In genomic region chrX:54530358-54530900, GRCh38 we compare ENCODE assay signal across 8 cellular contexts. TPM values are rescaled to one million over a fixed set of nuclear protein-coding genes. Genes with fewer than 3 reads are reported as not detected.
DNase-seq lines count a peak whose midpoint lies in the region; ATAC-seq and TF ChIP-seq lines count a peak whose summit lies in the region.

No MANE protein-coding gene starts in this region.

- H3K36me3 ChIP-seq in iPS DF 6.9 (ENCODE audit: control insufficient read depth, insufficient read depth, low read length): no peaks in the 10 kb centered on the region; the same call in 1 of the 2 replicates

- no CpG with 5 or more reads among the region's 21 CpGs for WGBS in iPS DF 6.9 (ENCODE audit: insufficient coverage, insufficient read length)

- H3K4me1 Mint-ChIP-seq in activated naive CD4-positive, alpha-beta T cell treated with anti-CD3 and anti-CD28 coated beads, Interleukin-2, amount 50 U/mL, for 24 hours: peaks cover 40% of the 10 kb centered on the region

- H3K36me3 Mint-ChIP-seq in activated naive CD4-positive, alpha-beta T cell treated with anti-CD3 and anti-CD28 coated beads, Interleukin-2, amount 50 U/mL, for 24 hours: peaks cover 16% of the 10 kb centered on the region

- H3K27ac ChIP-seq in AG04450 (ENCODE audit: low read depth, low read length) (peak overlapping the region; percentile 52), iPS DF 6.9 (ENCODE audit: low read length) (no peak overlapping the region)

- no peak for TF ChIP-seq CTCF in AG04450 (IDR thresholded peaks at IDR 0.05; ENCODE audit: low read depth, low read length)

- peak overlapping the region; percentile 95 for H3K27ac Mint-ChIP-seq in activated naive CD4-positive, alpha-beta T cell treated with anti-CD3 and anti-CD28 coated beads, Interleukin-2, amount 50 U/mL, for 24 hours

- H3K27me3 ChIP-seq in AG04450 (ENCODE audit: control insufficient read depth, insufficient read depth, low read length) (no peaks in the 10 kb centered on the region), iPS DF 6.9 (ENCODE audit: control insufficient read depth, insufficient read depth, low read length) (no peaks in the 10 kb centered on the region)

- H3K9me3 Mint-ChIP-seq in activated naive CD4-positive, alpha-beta T cell treated with anti-CD3 and anti-CD28 coated beads, Interleukin-2, amount 50 U/mL, for 24 hours: no peaks in the 10 kb centered on the region

- H3K4me3 Mint-ChIP-seq in activated naive CD4-positive, alpha-beta T cell treated with anti-CD3 and anti-CD28 coated beads, Interleukin-2, amount 50 U/mL, for 24 hours: peak overlapping the region; percentile 96

- ATAC-seq in GM19035 (IDR thresholded peaks at IDR 0.05; ENCODE audit: unreplicated experiment) (peak; percentile 39), HG03439 (IDR thresholded peaks at IDR 0.05; ENCODE audit: unreplicated experiment) (peak; percentile 27)

- H3K27me3 Mint-ChIP-seq in activated naive CD4-positive, alpha-beta T cell treated with anti-CD3 and anti-CD28 coated beads, Interleukin-2, amount 50 U/mL, for 24 hours: no peaks in the 10 kb centered on the region

- CTCF ChIA-PET in AG04450 (lab: Charles Lee): interaction anchor here (0.5 kb wide), 1 partner anchor 542 kb away, joined by 3 read pairs; no protein-coding TSS in a partner anchor

- H3K4me3 ChIP-seq in AG04450 (ENCODE audit: low read depth, low read length) (peak overlapping the region; percentile 83), iPS DF 6.9 (ENCODE audit: low read length) (peak overlapping the region; percentile 86)

- POLR2A ChIA-PET in AG04450 (lab: Yijun Ruan, JAX): interaction anchor here (1.1 to 1.7 kb wide), 5 partner anchors 26 to 487 kb away, joined by 3 to 7 read pairs (median 5); partner anchors contain the start of gene TSR2

- DNase-seq in AG04450 (ENCODE audit: low read depth, low spot score): no peak
- no peak for DNase-seq in iPS DF 6.9 (ENCODE audit: low read depth, low spot score)
- DNase-seq in stimulated activated CD4-positive, alpha-beta T cell treated with anti-CD3 and anti-CD28 coated beads, Interleukin-15, amount 100 ng/mL, for 24 hours: peak; percentile 5
- DNase-seq in cerebellar cortex (ENCODE audit: low spot score): no peak
- no peak for DNase-seq in NK-92 (lab: John Stamatoyannopoulos, UW; ENCODE audit: unreplicated experiment)

- no peaks in the 10 kb centered on the region for H3K4me1 ChIP-seq in iPS DF 6.9 (ENCODE audit: control insufficient read depth, insufficient read depth, low read length)

- H3K9me3 ChIP-seq in AG04450 (ENCODE audit: control insufficient read depth, insufficient read depth, low read length) (no peaks in the 10 kb centered on the region), iPS DF 6.9 (ENCODE audit: control insufficient read depth, insufficient read depth, low read length) (no peaks in the 10 kb centered on the region)

RNA-seq across cellular contexts. Expression of gene GNL3L, which starts 0.4 kb away (rescaled TPM):
- polyA plus RNA-seq in AG04450 (2011; rRNA removed): 25.6 and 26.4 TPM in 2 replicates
- polyA minus RNA-seq in AG04450 (2011; rRNA and poly(A)+ RNA removed): 53.0 and 57.3 TPM in 2 replicates

RNA-seq across cellular contexts. Expression of gene FGD1, which starts 34.4 kb away (rescaled TPM):
- 4.1 and 5.2 TPM in 2 replicates for polyA plus RNA-seq in AG04450 (2011; rRNA removed)
- 5.5 and 7.5 TPM in 2 replicates for polyA minus RNA-seq in AG04450 (2011; rRNA and poly(A)+ RNA removed)
